In the genomic region with DNA sequence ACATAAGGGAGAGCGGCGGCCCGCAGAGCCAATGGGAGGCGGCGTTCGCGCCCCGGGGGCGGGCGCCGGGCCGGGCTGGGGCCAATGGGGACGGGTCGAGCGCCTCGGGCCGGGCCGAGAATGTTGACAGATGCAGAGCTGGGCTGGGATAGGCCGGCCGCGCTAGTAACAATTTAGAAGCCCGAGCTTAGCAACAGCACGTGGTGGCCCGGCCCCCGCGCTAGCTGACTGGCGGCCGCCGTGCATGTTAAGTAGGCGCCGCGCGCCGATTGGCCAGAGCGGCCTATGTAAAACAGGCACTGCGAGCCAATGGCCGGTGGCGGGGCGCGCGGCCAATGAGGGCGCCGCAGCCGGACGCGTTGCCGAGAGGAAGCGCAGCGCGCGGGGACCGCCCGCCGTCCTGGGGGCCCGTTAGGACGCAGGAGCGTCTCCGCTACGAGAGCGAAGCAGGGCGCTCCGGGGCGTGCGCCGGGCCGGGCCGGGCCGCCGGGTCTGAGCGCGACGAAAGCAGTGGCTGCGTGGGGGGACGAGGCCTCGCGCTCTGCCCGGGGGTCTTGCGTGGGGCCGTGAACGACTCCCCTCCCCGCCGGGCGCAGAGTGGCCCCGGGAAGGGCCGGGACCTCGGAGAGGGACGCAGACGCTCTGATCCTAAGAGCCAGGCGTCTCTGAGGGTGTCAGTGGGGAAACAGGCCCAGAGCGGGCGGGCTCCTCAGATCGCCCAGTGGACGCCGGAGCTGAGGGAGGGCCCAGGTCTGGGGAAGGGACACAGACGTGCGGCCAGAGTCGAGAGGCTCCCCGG, we compare ENCODE assay signal across 8 cellular contexts. TPM values are rescaled to one million over a fixed set of nuclear protein-coding genes. Genes with fewer than 3 reads are reported as not detected.
DNase-seq lines count a peak whose midpoint lies in the region; ATAC-seq and TF ChIP-seq lines count a peak whose summit lies in the region.

No MANE protein-coding gene starts in this region.

- CTCF ChIA-PET in GM10248 (lab: Yijun Ruan, JAX) (interaction anchor here (0.7 to 0.9 kb wide), 4 partner anchors 11 to 150 kb away, joined by 3 to 4 read pairs (median 3); no protein-coding TSS in a partner anchor), SK-N-SH (lab: Yijun Ruan, JAX) (interaction anchor here (0.7 to 1.5 kb wide), 3 partner anchors 151 to 200 kb away, joined by 3 read pairs; no protein-coding TSS in a partner anchor)

- POLR2A ChIA-PET in GM10248 (lab: Yijun Ruan, JAX), result interaction anchor here (0.8 to 1.0 kb wide), 4 partner anchors 20 to 274 kb away, joined by 3 to 6 read pairs (median 4); a partner anchor contains a TSS
- POLR2A ChIA-PET in SK-N-SH (lab: Yijun Ruan, JAX), result interaction anchor here (0.7 to 1.0 kb wide), 4 partner anchors 22 to 624 kb away, joined by 3 read pairs; no protein-coding TSS in a partner anchor

- H3K27ac ChIP-seq in SK-N-SH (ENCODE audit: low read depth in 2 of 2, low read length in 1 of 2), result peak overlapping the region; percentile 81 to 98
- peak overlapping the region; percentile 89 for H3K27ac ChIP-seq in suprapubic skin

- TF ChIP-seq CTCF in GM10248 (IDR thresholded peaks at IDR 0.05; ENCODE audit: control extremely low read depth, extremely low read depth, low read depth, missing control alignments), result no peak
- TF ChIP-seq CTCF in SK-N-SH (IDR thresholded peaks at IDR 0.05), result no peak
- no peak for TF ChIP-seq CTCF in suprapubic skin (IDR thresholded peaks at IDR 0.05)

- no peaks in the 10 kb centered on the region for H3K36me3 Mint-ChIP-seq in activated naive CD4-positive, alpha-beta T cell treated with anti-CD3 and anti-CD28 coated beads, Interleukin-2, amount 50 U/mL, for 72 hours

- peak overlapping the region; percentile 96 for H3K4me2 ChIP-seq in SK-N-SH

- peak overlapping the region; percentile 68 to 92 for H3K27ac Mint-ChIP-seq in activated naive CD4-positive, alpha-beta T cell treated with anti-CD3 and anti-CD28 coated beads, Interleukin-2, amount 50 U/mL, for 72 hours

- H3K4me1 ChIP-seq in SK-N-SH (ENCODE audit: control insufficient read depth in 1 of 2, insufficient read depth in 2 of 2, low read depth in 1 of 2, low read length in 1 of 2) (peaks cover 5 to 60% of the 10 kb centered on the region in 2 experiments; a peak in 2 of 4 replicates), suprapubic skin (peaks cover 61% of the 10 kb centered on the region)

- TF ChIP-seq EP300 in SK-N-SH (IDR thresholded peaks at IDR 0.05; ENCODE audit: borderline replicate concordance in 1 of 2, low read depth in 1 of 2, low read length in 1 of 2) (peak in 1 of 2 experiments; percentile 71; a peak in 2 of 4 replicates), suprapubic skin (IDR thresholded peaks at IDR 0.05) (no peak)

- peak; percentile 94 for ATAC-seq in HG02610 (IDR thresholded peaks at IDR 0.05; ENCODE audit: unreplicated experiment)
- peak; percentile 93 to 94 for ATAC-seq in activated naive CD4-positive, alpha-beta T cell treated with anti-CD3 and anti-CD28 coated beads, Interleukin-2, amount 50 U/mL, for 72 hours

- no peaks in the 10 kb centered on the region for H3K9me2 ChIP-seq in SK-N-SH

- H3K27me3 ChIP-seq in SK-N-SH (ENCODE audit: insufficient read depth) (no peaks in the 10 kb centered on the region), suprapubic skin (no peaks in the 10 kb centered on the region)

- peak overlapping the region; percentile 74; the same call in 1 of the 2 replicates for H2AFZ ChIP-seq in SK-N-SH (ENCODE audit: low read depth)

- peak overlapping the region; percentile 80 for H3K9ac ChIP-seq in SK-N-SH

- H3K4me3 ChIP-seq in SK-N-SH (ENCODE audit: low read depth in 2 of 2, low read length in 1 of 2), result peak overlapping the region; percentile 74 to 87
- H3K4me3 ChIP-seq in suprapubic skin, result peak overlapping the region; percentile 93

- no peaks in the 10 kb centered on the region for H3K9me3 ChIP-seq in SK-N-SH
- H3K9me3 ChIP-seq in suprapubic skin, result no peaks in the 10 kb centered on the region

- H3K36me3 ChIP-seq in SK-N-SH (replicated peaks in 1 of 2; ENCODE audit: control insufficient read depth in 1 of 2, insufficient read depth in 2 of 2, low read length in 1 of 2) (peaks cover 0 to 19% of the 10 kb centered on the region in 2 experiments), suprapubic skin (peaks cover 4% of the 10 kb centered on the region)

- WGBS in SK-N-SH (ENCODE audit: low lambda C conversion rate), result 0% methylated on average over 15 of the region's 98 CpGs
- 2% methylated on average over 45 of the region's 98 CpGs for WGBS in suprapubic skin

- no peak; the same call in 1 of the 2 replicates for TF ChIP-seq RAD21 in SK-N-SH (IDR thresholded peaks at IDR 0.05; ENCODE audit: low read length)

- H4K20me1 ChIP-seq in SK-N-SH (ENCODE audit: insufficient read depth), result peaks cover 32% of the 10 kb centered on the region

- TF ChIP-seq POLR2A in suprapubic skin (IDR thresholded peaks at IDR 0.05), result peak in 1 of 2 donors; percentile 60

- H3K9me3 Mint-ChIP-seq in activated naive CD4-positive, alpha-beta T cell treated with anti-CD3 and anti-CD28 coated beads, Interleukin-2, amount 50 U/mL, for 72 hours, result no peaks in the 10 kb centered on the region

- H3K79me2 ChIP-seq in SK-N-SH (ENCODE audit: insufficient read depth), result peaks cover 34% of the 10 kb centered on the region

- DNase-seq in GM10248 (ENCODE audit: extremely low spot score) (peak; percentile 97), NCI-H1092 (lab: John Stamatoyannopoulos, UW) (peak; percentile 98), SK-N-SH (peak; percentile 98), glomerular endothelial cell (ENCODE audit: extremely low read depth, low read depth, low spot score) (peak; percentile 86), nucleus accumbens (lab: John Stamatoyannopoulos, UW) (peak; percentile 95 to 100 (median 99)), suprapubic skin (ENCODE audit: low spot score in 2 of 2) (peak; percentile 99 to 100)
- peak; percentile 98 to 99 for DNase-seq in activated naive CD4-positive, alpha-beta T cell treated with anti-CD3 and anti-CD28 coated beads, Interleukin-2, amount 50 U/mL, for 72 hours (ENCODE audit: low spot score in 2 of 2)

- H3F3A ChIP-seq in SK-N-SH (replicated peaks; ENCODE audit: insufficient read depth), result no peaks in the 10 kb centered on the region

TF ChIP-seq in SK-N-SH, 30 proteins besides CTCF, POLR2A, EP300 and RAD21 (continues in another document):
- no peak for TF ChIP-seq NFIC (IDR thresholded peaks at IDR 0.05; ENCODE audit: borderline replicate concordance)
- peak; percentile 61 for TF ChIP-seq CHD2 (IDR thresholded peaks at IDR 0.05; ENCODE audit: low read length, partially characterized antibody)
- no peak for TF ChIP-seq GATA2 (CRISPR knock-in tag; IDR thresholded peaks at IDR 0.05)
- TF ChIP-seq, protein P1, sequence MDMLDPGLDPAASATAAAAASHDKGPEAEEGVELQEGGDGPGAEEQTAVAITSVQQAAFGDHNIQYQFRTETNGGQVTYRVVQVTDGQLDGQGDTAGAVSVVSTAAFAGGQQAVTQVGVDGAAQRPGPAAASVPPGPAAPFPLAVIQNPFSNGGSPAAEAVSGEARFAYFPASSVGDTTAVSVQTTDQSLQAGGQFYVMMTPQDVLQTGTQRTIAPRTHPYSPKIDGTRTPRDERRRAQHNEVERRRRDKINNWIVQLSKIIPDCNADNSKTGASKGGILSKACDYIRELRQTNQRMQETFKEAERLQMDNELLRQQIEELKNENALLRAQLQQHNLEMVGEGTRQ (IDR thresholded peaks at IDR 0.05; ENCODE audit: borderline replicate concordance, low read depth, low read length), result no peak
- TF ChIP-seq, protein P2, sequence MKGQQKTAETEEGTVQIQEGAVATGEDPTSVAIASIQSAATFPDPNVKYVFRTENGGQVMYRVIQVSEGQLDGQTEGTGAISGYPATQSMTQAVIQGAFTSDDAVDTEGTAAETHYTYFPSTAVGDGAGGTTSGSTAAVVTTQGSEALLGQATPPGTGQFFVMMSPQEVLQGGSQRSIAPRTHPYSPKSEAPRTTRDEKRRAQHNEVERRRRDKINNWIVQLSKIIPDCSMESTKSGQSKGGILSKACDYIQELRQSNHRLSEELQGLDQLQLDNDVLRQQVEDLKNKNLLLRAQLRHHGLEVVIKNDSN (IDR thresholded peaks at IDR 0.05; ENCODE audit: borderline replicate concordance, low read depth), result peak; percentile 42; the same call in 1 of the 2 replicates
- TF ChIP-seq POLR2AphosphoS5 (IDR thresholded peaks at IDR 0.05; ENCODE audit: low read depth, low read length), result peak; percentile 74
- TF ChIP-seq FOXM1 (IDR thresholded peaks at IDR 0.05; ENCODE audit: low read depth), result no peak
- no peak for TF ChIP-seq JUND (IDR thresholded peaks at IDR 0.05)
- 0 out of 2 replicates have a peak, but pooled peaks have one; percentile 6 for TF ChIP-seq NRF1 (IDR thresholded peaks at IDR 0.05; ENCODE audit: low read depth, low read length)
- peak; percentile 63 for TF ChIP-seq TAF1 (IDR thresholded peaks at IDR 0.05; ENCODE audit: borderline replicate concordance, low read depth, low read length)

RNA-seq across cellular contexts. Expression of a gene that starts 0.4 kb away (rescaled TPM):
- 38.6 and 42.2 TPM in 2 replicates for polyA plus RNA-seq in SK-N-SH (2012; rRNA removed)
- polyA plus RNA-seq in SK-N-SH (2012; cell fraction: cytosol; rRNA removed), result 17.3 and 28.2 TPM in 2 replicates
- 58.8 and 62.0 TPM in 2 replicates for polyA plus RNA-seq in SK-N-SH (2012; cell fraction: nucleus; rRNA removed)
- total RNA-seq in activated naive CD4-positive, alpha-beta T cell treated with anti-CD3 and anti-CD28 coated beads, Interleukin-2, amount 50 U/mL, for 72 hours, result 10 to 100 TPM in 1 of 2 donors, 1 to 10 TPM in 1; 5.1 to 10.6 TPM
- total RNA-seq in glomerular endothelial cell (115 and 122 TPM in 2 replicates), suprapubic skin (10 to 100 TPM; 52.8 to 76.8 (median 63.3) TPM)

RNA-seq across cellular contexts. Expression of a gene that starts 20.4 kb away (rescaled TPM):
- polyA plus RNA-seq in SK-N-SH (2012; rRNA removed), result 6.3 and 6.4 TPM in 2 replicates
- 4.0 and 4.4 TPM in 2 replicates for polyA plus RNA-seq in SK-N-SH (2012; cell fraction: cytosol; rRNA removed)
- 15.3 and 15.8 TPM in 2 replicates for polyA plus RNA-seq in SK-N-SH (2012; cell fraction: nucleus; rRNA removed)
- 10 to 100 TPM; 22.1 to 24.9 TPM for total RNA-seq in activated naive CD4-positive, alpha-beta T cell treated with anti-CD3 and anti-CD28 coated beads, Interleukin-2, amount 50 U/mL, for 72 hours
- total RNA-seq in glomerular endothelial cell (7.4 and 16.7 TPM in 2 replicates), suprapubic skin (10 to 100 TPM in 3 of 4 donors, 1 to 10 TPM in 1; 7.6 to 17.9 (median 11.8) TPM)

RNA-seq across cellular contexts. Expression of a gene that starts 20.4 kb away (rescaled TPM):
- 0.67 and 1.2 TPM in 2 replicates for polyA plus RNA-seq in SK-N-SH (2012; rRNA removed)
- 0.31 and 0.38 TPM in 2 replicates for polyA plus RNA-seq in SK-N-SH (2012; cell fraction: cytosol; rRNA removed)
- polyA plus RNA-seq in SK-N-SH (2012; cell fraction: nucleus; rRNA removed), result 4.2 and 4.9 TPM in 2 replicates
- 1 to 10 TPM; 1.8 to 7.3 TPM for total RNA-seq in activated naive CD4-positive, alpha-beta T cell treated with anti-CD3 and anti-CD28 coated beads, Interleukin-2, amount 50 U/mL, for 72 hours
- 1.6 and 2.1 TPM in 2 replicates for total RNA-seq in glomerular endothelial cell
- 1 to 10 TPM in 2 of 4 donors, under 1 TPM in 2; 0.91 to 8.0 (median 1.2) TPM for total RNA-seq in suprapubic skin

Comparison
In these comparisons a context has a peak if more than half of its experiments do, and no peak if none do; other contexts are left out.
1. Peak in every context shown above with its lines: DNase-seq, ATAC-seq, H3K4me3 ChIP-seq and H3K27ac ChIP-seq.